In genomic region chr14:101559624-101560533, GRCh38 we compare ENCODE assay signal across 9 cellular contexts. TPM values are rescaled to one million over a fixed set of nuclear protein-coding genes. Genes with fewer than 3 reads are reported as not detected.
DNase-seq lines count a peak whose midpoint lies in the region; ATAC-seq and TF ChIP-seq lines count a peak whose summit lies in the region.
"Had no signal": no experiment of that assay in that cellular context is flagged by ENCODE, and none has a peak within 500 bp of the region (broad histone marks: within the 10 kb centered on the region; RNA-seq: fewer than 3 reads in every experiment).

No MANE protein-coding gene starts in this region.

- intact Hi-C loops in HCT116 (cut with micrococcal nuclease): no loop called here

- H3K4me1 ChIP-seq in HCT116 (ENCODE audit: control insufficient read depth in 1 of 2, insufficient read depth in 2 of 2, low read length in 2 of 2): peaks cover 0 to 4% of the 10 kb centered on the region in 2 experiments; a peak in 1 of 4 replicates
- H3K4me1 ChIP-seq in skeletal muscle tissue (ENCODE audit: control insufficient read depth in 3 of 3, insufficient read depth in 3 of 3, low read length in 3 of 3): peaks cover 0 to 1% (median 0%) of the 10 kb centered on the region in 3 donors
- no peaks in the 10 kb centered on the region for H3K4me1 ChIP-seq in effector memory CD4-positive, alpha-beta T cell (ENCODE audit: control insufficient read depth, insufficient read depth, low read length, poor library complexity, severe bottlenecking)

- CTCF ChIA-PET in HCT116 (lab: Charles Lee): no interaction called here

- H3K9ac ChIP-seq in HCT116 (ENCODE audit: low read length) (no peak overlapping the region), skeletal muscle tissue (ENCODE audit: low read depth in 1 of 3, low read length in 3 of 3) (peak overlapping the region in 2 of 3 donors; percentile 40 to 56)

- H3K36me3 ChIP-seq in HCT116 (ENCODE audit: control insufficient read depth in 1 of 2, insufficient read depth in 2 of 2, low read length in 2 of 2): no peaks in the 10 kb centered on the region
- H3K36me3 ChIP-seq in skeletal muscle tissue (ENCODE audit: control insufficient read depth in 3 of 3, insufficient read depth in 3 of 3, low read length in 3 of 3): no peaks in the 10 kb centered on the region
- H3K36me3 ChIP-seq in effector memory CD4-positive, alpha-beta T cell (ENCODE audit: control insufficient read depth, insufficient read depth, low read length): no peaks in the 10 kb centered on the region

- DNase-seq in HCT116 (ENCODE audit: low read depth, low spot score): no peak
- peak; percentile 60 for DNase-seq in astrocyte of the hippocampus (ENCODE audit: low read depth, low spot score)
- DNase-seq in iPS-NIHi7 (ENCODE audit: extremely low spot score): peak; percentile 77
- no peak for DNase-seq in effector memory CD4-positive, alpha-beta T cell
- DNase-seq in SIG-M5 treated with dmso at 0.1 percent for 504 hours (lab: John Stamatoyannopoulos, UW; ENCODE audit: unreplicated experiment): no peak
- no peak for DNase-seq in DMS114 treated with DMSO at 0.1 percent for 48 hours (lab: John Stamatoyannopoulos, UW; ENCODE audit: unreplicated experiment)
- DNase-seq: activated CD4-positive, alpha-beta memory T cell treated with anti-CD3 and anti-CD28 coated beads for 36 hours had no signal

- H4K20me1 ChIP-seq in HCT116 (ENCODE audit: insufficient read depth): no peaks in the 10 kb centered on the region

- TF ChIP-seq CTCF in HCT116 (IDR thresholded peaks at IDR 0.05 in 2 of 3, conservative IDR thresholded peaks at IDR 0.05 in 1 of 3; ENCODE audit: borderline replicate concordance in 1 of 3, insufficient read depth in 1 of 3, low read depth in 2 of 3, low read length in 2 of 3): no peak

- H3K4me2 ChIP-seq in HCT116 (ENCODE audit: low read length): peak overlapping the region; percentile 42

- ATAC-seq in HCT116 (peak; percentile 65), HG03521 (IDR thresholded peaks at IDR 0.05; ENCODE audit: unreplicated experiment) (no peak)

- RAD21 ChIA-PET in HCT116 (lab: Charles Lee; ENCODE audit: low non-redundant PET in 1 of 2, low total read pairs in 2 of 2, uncharacterized antibody in 2 of 2, unreplicated experiment in 2 of 2): no interaction called here

- POLR2A ChIA-PET in HCT116 (lab: Charles Lee): no interaction called here

- H3K79me2 ChIP-seq in HCT116 (ENCODE audit: insufficient read depth, low read length): no peaks in the 10 kb centered on the region

- H3K9me3 ChIP-seq in HCT116 (ENCODE audit: control insufficient read depth in 1 of 2, insufficient read depth in 1 of 2, low read depth in 1 of 2, low read length in 2 of 2) (no peaks in the 10 kb centered on the region), skeletal muscle tissue (ENCODE audit: control insufficient read depth in 3 of 3, low read length in 3 of 3) (no peaks in the 10 kb centered on the region)
- no peaks in the 10 kb centered on the region for H3K9me3 ChIP-seq in effector memory CD4-positive, alpha-beta T cell (ENCODE audit: control insufficient read depth, low read length)

- 0 out of 2 replicates have a peak, but pooled peaks have one; percentile 25 for TF ChIP-seq RAD21 in HCT116 (IDR thresholded peaks at IDR 0.05; ENCODE audit: low read depth)

- H2AFZ ChIP-seq in HCT116 (ENCODE audit: low read depth, low read length, poor library complexity, severe bottlenecking): no peak overlapping the region

- H3K9me2 ChIP-seq in HCT116 (ENCODE audit: insufficient read depth): no peaks in the 10 kb centered on the region

- H3K27ac ChIP-seq in HCT116 (ENCODE audit: low read depth, low read length) (no peak overlapping the region; the same call in 1 of the 2 replicates), skeletal muscle tissue (ENCODE audit: low read depth, low read length) (no peak overlapping the region)
- no peak overlapping the region for H3K27ac ChIP-seq in effector memory CD4-positive, alpha-beta T cell (ENCODE audit: insufficient read depth, low read length, poor library complexity, severe bottlenecking)

- H3K4me3 ChIP-seq in HCT116 (replicated peaks in 1 of 2; ENCODE audit: low read depth in 1 of 2, low read length in 2 of 2): no peak overlapping the region
- peak overlapping the region; percentile 36 to 56 (median 51) for H3K4me3 ChIP-seq in skeletal muscle tissue (ENCODE audit: low read length in 3 of 3)
- H3K4me3 ChIP-seq in effector memory CD4-positive, alpha-beta T cell (ENCODE audit: insufficient read depth, low read depth, low read length, poor library complexity, severe bottlenecking): no peak overlapping the region

- H3K27me3 ChIP-seq in HCT116 (ENCODE audit: insufficient read depth, low read length): no peaks in the 10 kb centered on the region
- peaks cover 75 to 84% (median 84%) of the 10 kb centered on the region in 3 donors for H3K27me3 ChIP-seq in skeletal muscle tissue (ENCODE audit: control insufficient read depth in 3 of 3, insufficient read depth in 3 of 3, low read length in 3 of 3)
- H3K27me3 ChIP-seq in effector memory CD4-positive, alpha-beta T cell (replicated peaks; ENCODE audit: control insufficient read depth, insufficient read depth, low read length, poor library complexity, severe bottlenecking): peaks cover 8% of the 10 kb centered on the region

- BruUV-seq in HCT116 (replicated peaks; lab: Mats Ljungman, UMichigan): no TSS peak

- no peak for TF ChIP-seq POLR2A in HCT116 (IDR thresholded peaks at IDR 0.05; ENCODE audit: borderline replicate concordance, extremely low read depth, insufficient read depth, insufficient read length)

TF ChIP-seq in HCT116, 20 proteins besides CTCF, POLR2A, EP300 and RAD21:
- no peak for TF ChIP-seq EZH2phosphoT487 (IDR thresholded peaks at IDR 0.05; ENCODE audit: borderline replicate concordance)
- no peak for TF ChIP-seq MAX (IDR thresholded peaks at IDR 0.05)
- TF ChIP-seq SIN3A (IDR thresholded peaks at IDR 0.05; ENCODE audit: low read depth): no peak
- no peak for TF ChIP-seq ZBTB33 (IDR thresholded peaks at IDR 0.05; ENCODE audit: extremely low read depth, insufficient replicate concordance, low read length)
- TF ChIP-seq ELF1 (IDR thresholded peaks at IDR 0.05; ENCODE audit: borderline replicate concordance, low read depth): no peak
- TF ChIP-seq ZNF274 (IDR thresholded peaks at IDR 0.05; ENCODE audit: low read depth, low read length): no peak
- TF ChIP-seq JUND (IDR thresholded peaks at IDR 0.05): no peak
- TF ChIP-seq SRF (IDR thresholded peaks at IDR 0.05; ENCODE audit: low read depth): no peak
- TF ChIP-seq REST (IDR thresholded peaks at IDR 0.05; ENCODE audit: low read depth): no peak
- no peak for TF ChIP-seq CEBPB (IDR thresholded peaks at IDR 0.05; ENCODE audit: low read depth)
- TF ChIP-seq EGR1 (IDR thresholded peaks at IDR 0.05; ENCODE audit: low read depth): no peak
- no peak for TF ChIP-seq SP1 (IDR thresholded peaks at IDR 0.05; ENCODE audit: low read depth)
- TF ChIP-seq YY1 (IDR thresholded peaks at IDR 0.05; ENCODE audit: extremely low read depth, insufficient replicate concordance, low read depth, low read length): no peak
- no peak for TF ChIP-seq CBX3 (IDR thresholded peaks at IDR 0.05; ENCODE audit: low read depth)
- no peak for TF ChIP-seq POLR2AphosphoS5 (IDR thresholded peaks at IDR 0.05; ENCODE audit: low read depth, low read length)
- no peak for TF ChIP-seq TCF7L2 (IDR thresholded peaks at IDR 0.05; ENCODE audit: borderline replicate concordance, extremely low read depth, insufficient read depth, insufficient read length)
- TF ChIP-seq ZFX (IDR thresholded peaks at IDR 0.05): no peak

RNA-seq across cellular contexts. Expression of gene DIO3, which starts 1.4 kb away (rescaled TPM):
- 0.34 TPM for total RNA-seq in HCT116 (2021; ENCODE audit: unreplicated experiment)
- 0.32 and 0.47 TPM in 2 replicates for polyA plus RNA-seq in HCT116 (2012)
- total RNA-seq in skeletal muscle tissue: 1.0 TPM
- total RNA-seq: activated CD4-positive, alpha-beta memory T cell treated with anti-CD3 and anti-CD28 coated beads for 36 hours had no signal

Comparison
In these comparisons a context has a peak if more than half of its experiments do, and no peak if none do; other contexts are left out.
1. DNase-seq: peak in astrocyte of the hippocampus (single experiment) and iPS-NIHi7 (single experiment); none in HCT116 (single experiment), effector memory CD4-positive, alpha-beta T cell (0 of 3), SIG-M5 treated with dmso at 0.1 percent for 504 hours (single experiment) and DMS114 treated with DMSO at 0.1 percent for 48 hours (single experiment).
2. H3K4me3 ChIP-seq: peak in skeletal muscle tissue (3 of 3); none in HCT116 (0 of 2) and effector memory CD4-positive, alpha-beta T cell (single experiment).